In the genomic region with DNA sequence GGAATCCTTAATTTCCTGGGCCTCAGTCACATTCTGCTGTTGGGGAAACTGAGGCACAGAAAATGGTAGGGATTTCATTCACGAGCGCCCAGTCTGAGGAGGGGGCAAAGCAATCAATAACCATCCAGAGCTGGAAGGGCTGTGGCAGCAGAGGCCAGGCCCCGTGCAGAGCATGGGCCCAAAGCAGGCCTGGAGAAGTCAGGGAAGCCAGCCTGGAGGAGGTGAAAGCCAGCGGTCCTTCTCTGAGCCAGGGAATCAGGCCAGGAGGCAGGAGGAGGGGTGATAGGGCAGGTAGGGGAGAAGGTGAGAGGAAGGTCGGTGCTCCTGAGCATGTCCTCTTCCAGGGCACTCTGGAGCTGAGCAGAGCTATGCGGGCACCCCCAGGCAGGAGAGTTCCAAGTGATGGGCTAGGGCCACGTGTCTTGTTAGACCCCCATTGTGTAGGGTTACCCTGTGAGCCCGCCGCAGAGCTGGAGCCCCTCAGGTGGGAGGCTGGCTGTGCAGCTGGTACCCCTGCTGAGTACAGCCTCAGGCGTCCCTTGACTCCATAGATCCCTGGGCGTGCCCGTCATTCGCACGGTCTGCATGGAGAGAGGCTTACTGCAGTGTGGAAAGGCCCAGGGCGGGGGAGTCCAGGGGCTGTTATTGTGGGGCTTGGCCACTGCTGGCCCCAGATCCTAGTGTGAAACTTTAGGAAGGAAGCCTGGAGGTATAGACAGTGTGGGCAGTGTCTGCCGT, we compare ENCODE assay signal across 1 cellular context.
TF ChIP-seq lines count a peak whose summit lies in the region.

No MANE protein-coding gene starts in this region.

TF ChIP-seq in IMR-90, 13 proteins besides CTCF, POLR2A, EP300 and RAD21:
- no peak for TF ChIP-seq MAZ (IDR thresholded peaks at IDR 0.05; ENCODE audit: borderline replicate concordance, low read depth, low read length)
TF ChIP-seq in IMR-90: peak in this region for 0.
